In the genomic region with DNA sequence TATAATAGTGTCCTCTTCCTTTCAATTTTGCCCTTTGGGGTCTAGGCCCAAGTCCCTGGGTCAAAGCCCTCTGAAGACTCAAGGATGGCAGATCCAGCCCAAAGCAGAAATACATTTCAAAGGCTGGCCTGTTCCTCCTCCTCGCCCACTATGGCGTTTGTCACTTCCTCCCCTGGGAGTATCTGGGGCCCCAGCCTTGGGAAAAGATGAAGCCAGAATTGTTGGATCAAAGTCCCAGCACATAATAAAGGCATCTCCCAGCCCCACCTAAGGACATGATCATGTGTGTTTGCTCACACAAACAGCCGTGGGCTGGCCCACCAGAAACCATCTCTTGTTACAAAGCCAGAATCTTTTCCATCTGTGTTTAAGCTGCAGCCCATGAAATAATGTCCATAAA, we compare ENCODE assay signal across 18 cellular contexts. TPM values are rescaled to one million over a fixed set of nuclear protein-coding genes. Genes with fewer than 3 reads are reported as not detected.
DNase-seq lines count a peak whose midpoint lies in the region; ATAC-seq, FAIRE-seq and TF ChIP-seq lines count a peak whose summit lies in the region.
"Had no signal": no experiment of that assay in that cellular context is flagged by ENCODE, and none has a peak within 500 bp of the region (broad histone marks: within the 10 kb centered on the region; RNA-seq: fewer than 3 reads in every experiment).

No MANE protein-coding gene starts in this region.

- 12% methylated on average over 3 of the region's 3 CpGs for WGBS in HepG2 (ENCODE audit: low lambda C conversion rate)
- WGBS in suprapubic skin, result 63% methylated on average over 3 of the region's 3 CpGs

- no TSS peak for BruUV-seq in HepG2 (replicated peaks; lab: Mats Ljungman, UMichigan)

- intact Hi-C loops in HepG2 (cut with micrococcal nuclease; ENCODE audit: unreplicated experiment), result no loop called here
- intact Hi-C loops in kidney (cut with DNase I), result loop anchor here (10.0 kb wide), 1 partner anchor 402 kb away; no protein-coding TSS in a partner anchor

- POLR2A ChIA-PET in HepG2 (lab: Yijun Ruan, JAX), result interaction anchor here (0.7 kb wide), 1 partner anchor 426 kb away, joined by 3 read pairs; no protein-coding TSS in a partner anchor

- no peaks in the 10 kb centered on the region for H3K27me3 ChIP-seq in BLaER1 treated with 17β-estradiol and CSF1 and Interleukin-3, amounts not matched to agents 10 nM and 100 nM
- peaks cover 2 to 27% of the 10 kb centered on the region in 2 experiments; a peak in 4 of 5 replicates for H3K27me3 ChIP-seq in HepG2 (ENCODE audit: control insufficient read depth in 1 of 2, insufficient read depth in 2 of 2, low read length in 2 of 2)
- H3K27me3 ChIP-seq in suprapubic skin, result no peaks in the 10 kb centered on the region

- FAIRE-seq in HepG2 (lab: Jason Lieb, UNC) (peak; percentile 18), kidney (lab: Jason Lieb, UNC) (no peak)
- FAIRE-seq: A204.1, D721Med had no signal

- H3K79me2 ChIP-seq in HepG2 (ENCODE audit: insufficient read depth, low read length), result no peaks in the 10 kb centered on the region

- TF ChIP-seq POLR2A in HepG2 (IDR thresholded peaks at IDR 0.05; ENCODE audit: insufficient read depth in 1 of 2, low read depth in 2 of 2, low read length in 2 of 2) (no peak), suprapubic skin (IDR thresholded peaks at IDR 0.05) (no peak)

- no peaks in the 10 kb centered on the region for H3K36me3 ChIP-seq in BLaER1 treated with 17β-estradiol and CSF1 and Interleukin-3, amounts not matched to agents 10 nM and 100 nM
- H3K36me3 ChIP-seq in HepG2 (replicated peaks in 1 of 2; ENCODE audit: control insufficient read depth in 1 of 2, insufficient read depth in 2 of 2, low read length in 2 of 2), result no peaks in the 10 kb centered on the region
- no peaks in the 10 kb centered on the region for H3K36me3 ChIP-seq in suprapubic skin
- no peaks in the 10 kb centered on the region for H3K36me3 ChIP-seq in kidney (ENCODE audit: control insufficient read depth in 1 of 2, insufficient read depth in 2 of 2, low read length in 2 of 2)

- TF ChIP-seq CTCF in coronary artery (IDR thresholded peaks at IDR 0.05) (no peak), HepG2 (CRISPR knock-in tag; IDR thresholded peaks at IDR 0.05) (no peak), suprapubic skin (IDR thresholded peaks at IDR 0.05) (no peak), omental fat pad (IDR thresholded peaks at IDR 0.05) (no peak), kidney (IDR thresholded peaks at IDR 0.05; ENCODE audit: borderline replicate concordance, extremely low read depth, insufficient read depth) (no peak)

- no peak for TF ChIP-seq RAD21 in HepG2 (CRISPR knock-in tag; IDR thresholded peaks at IDR 0.05)

- H3K9me3 ChIP-seq in BLaER1 treated with 17β-estradiol and CSF1 and Interleukin-3, amounts not matched to agents 10 nM and 100 nM (replicated peaks in 1 of 11), result peaks cover 0 to 14% (median 3%) of the 10 kb centered on the region in 11 experiments; a peak in 12 of 22 replicates
- H3K9me3 ChIP-seq in HepG2 (ENCODE audit: low read length) (no peaks in the 10 kb centered on the region), suprapubic skin (no peaks in the 10 kb centered on the region), kidney (ENCODE audit: control insufficient read depth in 1 of 2, low read length in 2 of 2) (no peaks in the 10 kb centered on the region)

- in situ Hi-C loops in HepG2 (cut with HindIII; ENCODE audit: extremely low pct_ligation_motif_present, low pct_unique_long_range_greater_than_20kb), result no loop called here

- no peak overlapping the region for H2AFZ ChIP-seq in HepG2 (ENCODE audit: low read length)
- H2AFZ ChIP-seq: GM23338, PC-9 had no signal

- no peak overlapping the region for H3K27ac ChIP-seq in BLaER1 treated with 17β-estradiol and CSF1 and Interleukin-3, amounts not matched to agents 10 nM and 100 nM
- H3K27ac ChIP-seq in coronary artery, result no peak overlapping the region
- no peak overlapping the region for H3K27ac ChIP-seq in HepG2 (ENCODE audit: extremely low read length, insufficient read depth, low read length)
- no peak overlapping the region for H3K27ac ChIP-seq in suprapubic skin
- no peak overlapping the region for H3K27ac ChIP-seq in kidney (ENCODE audit: low read depth in 2 of 2, low read length in 2 of 2)
- H3K27ac ChIP-seq: PC-9 had no signal

- TF ChIP-seq EP300 in HepG2 (IDR thresholded peaks at IDR 0.05; ENCODE audit: low read depth in 2 of 2, low read length in 2 of 2), result no peak
- TF ChIP-seq EP300 in HepG2 (CRISPR knock-in tag; IDR thresholded peaks at IDR 0.05; ENCODE audit: borderline replicate concordance), result no peak
- TF ChIP-seq EP300 in suprapubic skin (IDR thresholded peaks at IDR 0.05), result no peak

- DNase-seq in coronary artery (ENCODE audit: low spot score) (peak; percentile 22), HepG2 (ENCODE audit: low spot score) (no peak), suprapubic skin (ENCODE audit: low spot score in 2 of 2) (peak; percentile 40 to 59), omental fat pad (ENCODE audit: low spot score) (no peak), kidney (no peak)
- DNase-seq: CD8-positive, alpha-beta T cell; KBM-7; NCI-H1105 treated with DMSO at 0.1 percent for 48 hours; NCI-H187; NCI-H446 treated with DMSO at 0.1 percent for 48 hours; NCI-H774; PC-9 had no signal

- ATAC-seq in HepG2 (no peak), omental fat pad (ENCODE audit: low FRiP score) (no peak), HG03280 (IDR thresholded peaks at IDR 0.05; ENCODE audit: unreplicated experiment) (no peak), HG03135 (IDR thresholded peaks at IDR 0.05; ENCODE audit: unreplicated experiment) (no peak)
- ATAC-seq: CD8-positive, alpha-beta T cell; GM23338 had no signal

- H3K4me2 ChIP-seq in BLaER1 treated with 17β-estradiol and CSF1 and Interleukin-3, amounts not matched to agents 10 nM and 100 nM, result peak overlapping the region in 10 of 11 experiments; percentile 14 to 78 (median 56); a peak in 16 of 22 replicates
- no peak overlapping the region for H3K4me2 ChIP-seq in HepG2 (ENCODE audit: low read depth, low read length)
- H3K4me2 ChIP-seq: GM23338, PC-9 had no signal

- H3K9ac ChIP-seq in BLaER1 treated with 17β-estradiol and CSF1 and Interleukin-3, amounts not matched to agents 10 nM and 100 nM, result no peak overlapping the region
- H3K9ac ChIP-seq in HepG2 (ENCODE audit: insufficient read depth, low read depth, low read length), result no peak overlapping the region
- H3K9ac ChIP-seq in kidney (ENCODE audit: low read length in 2 of 2), result no peak overlapping the region

- H3K4me3 ChIP-seq in BLaER1 treated with 17β-estradiol and CSF1 and Interleukin-3, amounts not matched to agents 10 nM and 100 nM, result no peak overlapping the region
- no peak overlapping the region for H3K4me3 ChIP-seq in coronary artery
- H3K4me3 ChIP-seq in HepG2 (replicated peaks in 1 of 3; ENCODE audit: insufficient read depth in 1 of 3, low read depth in 2 of 3, low read length in 3 of 3), result no peak overlapping the region
- no peak overlapping the region for H3K4me3 ChIP-seq in suprapubic skin
- no peak overlapping the region for H3K4me3 ChIP-seq in kidney (ENCODE audit: low read length in 2 of 2)
- H3K4me3 ChIP-seq: GM23338, PC-9 had no signal

- CTCF ChIA-PET in HepG2 (lab: Yijun Ruan, JAX; ENCODE audit: low intra/inter-chr PET ratio, low total read pairs), result no interaction called here

- H4K20me1 ChIP-seq in BLaER1 treated with 17β-estradiol and CSF1 and Interleukin-3, amounts not matched to agents 10 nM and 100 nM, result no peaks in the 10 kb centered on the region
- H4K20me1 ChIP-seq in HepG2 (ENCODE audit: insufficient read depth, low read length), result no peaks in the 10 kb centered on the region

- H3K4me1 ChIP-seq in BLaER1 treated with 17β-estradiol and CSF1 and Interleukin-3, amounts not matched to agents 10 nM and 100 nM, result peaks cover 15 to 35% (median 22%) of the 10 kb centered on the region in 10 experiments; a peak in 19 of 20 replicates
- H3K4me1 ChIP-seq in HepG2 (ENCODE audit: insufficient read depth, low read length), result peaks cover 35% of the 10 kb centered on the region
- peaks cover 60% of the 10 kb centered on the region for H3K4me1 ChIP-seq in suprapubic skin
- H3K4me1 ChIP-seq in kidney (ENCODE audit: control insufficient read depth in 1 of 2, insufficient read depth in 1 of 2, low read depth in 1 of 2, low read length in 2 of 2), result peaks cover 5 to 13% of the 10 kb centered on the region in 2 donors

TF ChIP-seq in HepG2, 621 proteins besides CTCF, POLR2A, EP300 and RAD21 (continues in another document):
- TF ChIP-seq SALL2 (CRISPR knock-in tag; IDR thresholded peaks at IDR 0.05) (no peak), SP4 (CRISPR knock-in tag; IDR thresholded peaks at IDR 0.05) (no peak), REL (CRISPR knock-in tag; conservative IDR thresholded peaks at IDR 0.05) (no peak)

RNA-seq across cellular contexts. Expression of a gene that starts 50.0 kb away (rescaled TPM):
- total RNA-seq in HepG2 (2016; rRNA removed; fragmentation: Illumina TruSeq; extraction: Trizol) (34.1 and 42.7 TPM in 2 replicates), suprapubic skin (1 to 10 TPM; 3.9 to 6.6 (median 4.3) TPM), omental fat pad (1 to 10 TPM; 3.0 to 7.2 (median 3.9) TPM), kidney (16.2 TPM)
- 15.3 and 15.6 TPM in 2 replicates for total RNA-seq in HepG2 (2016; cell fraction: cytosol; rRNA removed; fragmentation: Illumina TruSeq; extraction: Trizol; ENCODE audit: low read depth)
- total RNA-seq in HepG2 (2016; cell fraction: insoluble cytoplasmic fraction; rRNA removed; fragmentation: Illumina TruSeq; extraction: Trizol), result 29.0 and 39.0 TPM in 2 replicates
- total RNA-seq in HepG2 (2016; cell fraction: membrane; rRNA removed; fragmentation: Illumina TruSeq; extraction: Trizol), result 16.2 and 18.8 TPM in 2 replicates
- total RNA-seq in HepG2 (2016; cell fraction: nucleus; rRNA removed; fragmentation: Illumina TruSeq; extraction: Trizol), result 32.7 and 34.7 TPM in 2 replicates
- polyA plus RNA-seq in HepG2 (2011; rRNA removed) (35.2 and 36.1 TPM in 2 replicates), kidney (ENCODE audit: insufficient read depth, low read depth, low replicate concordance) (57.2 TPM)
- 21.6 and 34.6 TPM in 2 replicates for polyA plus RNA-seq in HepG2 (2011; cell fraction: cytosol; rRNA removed)
- 105 and 120 TPM in 2 replicates for polyA plus RNA-seq in HepG2 (2011; cell fraction: nucleus; rRNA removed)
- polyA plus RNA-seq in HepG2 (2012), result 24.0 and 29.7 TPM in 2 replicates
- polyA plus RNA-seq in HepG2 (2016; cell fraction: cytosol; fragmentation: Illumina TruSeq; extraction: Trizol; ENCODE audit: low read depth), result 20.5 and 22.5 TPM in 2 replicates
- 34.1 and 36.9 TPM in 2 replicates for polyA plus RNA-seq in HepG2 (2016; cell fraction: insoluble cytoplasmic fraction; fragmentation: Illumina TruSeq; extraction: Trizol; ENCODE audit: low read depth)
- polyA plus RNA-seq in HepG2 (2016; cell fraction: membrane; fragmentation: Illumina TruSeq; extraction: Trizol; ENCODE audit: low read depth), result 23.2 and 26.6 TPM in 2 replicates
- polyA plus RNA-seq in HepG2 (2016; cell fraction: nucleus; fragmentation: Illumina TruSeq; extraction: Trizol; ENCODE audit: insufficient read depth, low read depth), result 70.0 and 73.3 TPM in 2 replicates
- 0.28 and 57.0 TPM in 2 replicates for polyA minus RNA-seq in HepG2 (2011; rRNA and poly(A)+ RNA removed; ENCODE audit: low replicate concordance)
- 15.6 and 18.8 TPM in 2 replicates for polyA minus RNA-seq in HepG2 (2011; cell fraction: cytosol; rRNA and poly(A)+ RNA removed)
- polyA minus RNA-seq in HepG2 (2011; cell fraction: nucleus; rRNA and poly(A)+ RNA removed), result 34.4 and 36.6 TPM in 2 replicates
- total RNA-seq: CD8-positive, alpha-beta T cell; PC-9 had no signal

Comparison
In these comparisons a context has a peak if more than half of its experiments do, and no peak if none do; other contexts are left out.
1. DNase-seq: peak in coronary artery (single experiment) and suprapubic skin (2 of 2); none in HepG2 (single experiment), omental fat pad (single experiment) and kidney (single experiment).